ENCODE assay signal across 10 cellular contexts in the genomic region with DNA sequence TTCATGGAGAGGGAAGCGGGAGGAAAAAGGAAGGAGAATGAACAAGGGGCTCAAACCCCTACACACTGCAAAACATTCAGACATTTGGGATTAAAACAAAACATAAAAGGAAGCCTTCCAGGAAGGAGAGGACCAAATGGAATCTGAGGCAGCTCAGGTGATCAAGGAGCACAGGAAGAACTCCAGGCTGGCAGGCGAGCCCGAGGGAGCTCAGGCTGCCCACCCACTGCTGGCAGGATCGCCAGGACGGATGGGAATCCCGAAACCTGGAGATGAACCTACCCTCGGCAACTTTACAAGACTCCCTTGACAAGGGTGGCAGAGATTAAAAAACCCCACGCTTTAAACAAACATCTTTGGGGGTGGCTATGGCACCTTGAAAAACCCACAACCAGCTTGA. TPM values are rescaled to one million over a fixed set of nuclear protein-coding genes. Genes with fewer than 3 reads are reported as not detected.
A peak's percentile ranks its signal among the peaks of the same experiment; 100 is the strongest.
DNase-seq lines count a peak whose midpoint lies in the region; ATAC-seq and TF ChIP-seq lines count a peak whose summit lies in the region.
"Had no signal": no experiment of that assay in that cellular context is flagged by ENCODE, and none has a peak within 500 bp of the region (broad histone marks: within the 10 kb centered on the region; RNA-seq: fewer than 3 reads in every experiment).

No MANE protein-coding gene starts in this region.

- ATAC-seq in HG03280 (IDR thresholded peaks at IDR 0.05; ENCODE audit: unreplicated experiment) = no peak
- no peak for ATAC-seq in GM18868 (IDR thresholded peaks at IDR 0.05; ENCODE audit: unreplicated experiment)

- H3K4me1 ChIP-seq in OCI-LY7 (ENCODE audit: insufficient read depth, low read length, poor library complexity, severe bottlenecking) = peaks cover 53% of the 10 kb centered on the region
- H3K4me1 ChIP-seq in effector memory CD4-positive, alpha-beta T cell (ENCODE audit: control insufficient read depth, insufficient read depth, low read length, poor library complexity, severe bottlenecking) = peaks cover 79% of the 10 kb centered on the region

- H2AFZ ChIP-seq in OCI-LY7 (ENCODE audit: low read length) = no peak overlapping the region
- H2AFZ ChIP-seq: parathyroid adenoma had no signal

- no peaks in the 10 kb centered on the region for H3K9me3 Mint-ChIP-seq in progenitor cell of endocrine pancreas (ENCODE audit: low read depth)

- peak; percentile 4 for DNase-seq in GM13976 (ENCODE audit: low spot score)
- DNase-seq in OCI-LY7 (ENCODE audit: low spot score) = no peak
- no peak for DNase-seq in effector memory CD4-positive, alpha-beta T cell
- no peak for DNase-seq in progenitor cell of endocrine pancreas (ENCODE audit: low spot score, unreplicated experiment)
- no peak for DNase-seq in NCI-H69 (lab: John Stamatoyannopoulos, UW)
- DNase-seq in MG63 = no peak
- DNase-seq: activated gamma-delta T cell had no signal

- H3K4me3 Mint-ChIP-seq in progenitor cell of endocrine pancreas (ENCODE audit: low read depth) = no peak overlapping the region

- peaks cover 31% of the 10 kb centered on the region for H3K4me1 Mint-ChIP-seq in progenitor cell of endocrine pancreas (ENCODE audit: low read depth)

- TF ChIP-seq CTCF in GM13976 (IDR thresholded peaks at IDR 0.05; ENCODE audit: borderline replicate concordance, control extremely low read depth, extremely low read depth, insufficient read depth, missing control alignments) (no peak), OCI-LY7 (conservative IDR thresholded peaks at IDR 0.05; ENCODE audit: low read length) (no peak), progenitor cell of endocrine pancreas (IDR thresholded peaks at IDR 0.05; ENCODE audit: unreplicated experiment) (no peak)

- peaks cover 26% of the 10 kb centered on the region for H4K20me1 ChIP-seq in OCI-LY7 (ENCODE audit: insufficient read depth, low read length)

- H3K27ac ChIP-seq in OCI-LY7 (ENCODE audit: low read depth, low read length, poor library complexity, severe bottlenecking) = peak overlapping the region; percentile 66
- peak overlapping the region; percentile 51 for H3K27ac ChIP-seq in effector memory CD4-positive, alpha-beta T cell (ENCODE audit: insufficient read depth, low read length, poor library complexity, severe bottlenecking)
- H3K27ac ChIP-seq: parathyroid adenoma had no signal

- BruUV-seq in OCI-LY7 (replicated peaks; lab: Mats Ljungman, UMichigan) = TSS peak; percentile 85

- H3K79me2 ChIP-seq in OCI-LY7 (ENCODE audit: insufficient read depth, low read depth, low read length) = peaks cover 27% of the 10 kb centered on the region; the same call in 1 of the 2 replicates

- CTCF ChIA-PET in OCI-LY7 (lab: Charles Lee; ENCODE audit: unreplicated experiment) = no interaction called here

- intact Hi-C loops in OCI-LY7 (cut with micrococcal nuclease; ENCODE audit: unreplicated experiment) = no loop called here

- peaks cover 79% of the 10 kb centered on the region for H3K36me3 ChIP-seq in OCI-LY7 (ENCODE audit: insufficient read depth, low read length)
- H3K36me3 ChIP-seq in effector memory CD4-positive, alpha-beta T cell (ENCODE audit: control insufficient read depth, insufficient read depth, low read length) = peaks cover 61% of the 10 kb centered on the region
- peaks cover 69% of the 10 kb centered on the region for H3K36me3 ChIP-seq in MG63

- in situ Hi-C loops in GM13976 (cut with MboI; ENCODE audit: low sequenced_read_pairs, unreplicated experiment) = no loop called here

- peak overlapping the region; percentile 30; the same call in 1 of the 2 replicates for H3K4me2 ChIP-seq in OCI-LY7 (ENCODE audit: low read length)

- POLR2A ChIA-PET in OCI-LY7 (lab: Charles Lee) = interaction anchor here (1.2 to 3.1 kb wide), 4 partner anchors 7 to 22 kb away, joined by 3 to 15 read pairs (median 9); a partner anchor contains a TSS

- H3K36me3 Mint-ChIP-seq in progenitor cell of endocrine pancreas (ENCODE audit: insufficient read depth) = peaks cover 47% of the 10 kb centered on the region

- H3K27ac Mint-ChIP-seq in progenitor cell of endocrine pancreas = peak overlapping the region; percentile 36

- H3K4me3 ChIP-seq in OCI-LY7 (ENCODE audit: low read depth, low read length, poor library complexity, severe bottlenecking) (no peak overlapping the region), MG63 (no peak overlapping the region)
- peak overlapping the region; percentile 31 for H3K4me3 ChIP-seq in effector memory CD4-positive, alpha-beta T cell (ENCODE audit: insufficient read depth, low read depth, low read length, poor library complexity, severe bottlenecking)

- H3K27me3 ChIP-seq in effector memory CD4-positive, alpha-beta T cell (replicated peaks; ENCODE audit: control insufficient read depth, insufficient read depth, low read length, poor library complexity, severe bottlenecking) = no peaks in the 10 kb centered on the region
- H3K27me3 ChIP-seq in MG63 = no peaks in the 10 kb centered on the region

- H3K9me3 ChIP-seq in OCI-LY7 (ENCODE audit: low read length) (no peaks in the 10 kb centered on the region), MG63 (no peaks in the 10 kb centered on the region)
- no peaks in the 10 kb centered on the region for H3K9me3 ChIP-seq in effector memory CD4-positive, alpha-beta T cell (ENCODE audit: control insufficient read depth, low read length)

- H3K9me2 ChIP-seq in OCI-LY7 (ENCODE audit: insufficient read depth, low read length) = no peaks in the 10 kb centered on the region

- no peaks in the 10 kb centered on the region for H3K27me3 Mint-ChIP-seq in progenitor cell of endocrine pancreas

RNA-seq across cellular contexts. Expression of a gene that starts 5.0 kb away (rescaled TPM):
- total RNA-seq in OCI-LY7 (2014; rRNA removed; shearing (Covaris generic)) = 2.2 and 10.1 TPM in 2 replicates
- total RNA-seq in OCI-LY7 (2022) = 2.2 and 2.4 TPM in 2 replicates
- 1.4 and 1.6 TPM in 2 replicates for total RNA-seq in progenitor cell of endocrine pancreas
- not detected in 2 replicates for total RNA-seq in MG63 (2014; rRNA removed; shearing (Covaris generic); ENCODE audit: low replicate concordance)

RNA-seq across cellular contexts. Expression of a gene that starts 13.6 kb away (rescaled TPM):
- total RNA-seq in OCI-LY7 (2014; rRNA removed; shearing (Covaris generic)) = 247 and 261 TPM in 2 replicates
- total RNA-seq in OCI-LY7 (2022) (535 TPM in 2 replicates), progenitor cell of endocrine pancreas (500 and 503 TPM in 2 replicates)
- 70.1 and 72.2 TPM in 2 replicates for total RNA-seq in MG63 (2014; rRNA removed; shearing (Covaris generic); ENCODE audit: low replicate concordance)

RNA-seq across cellular contexts. Expression of a gene that starts 20.8 kb away (rescaled TPM):
- 127 and 145 TPM in 2 replicates for total RNA-seq in OCI-LY7 (2014; rRNA removed; shearing (Covaris generic))
- total RNA-seq in OCI-LY7 (2022) = 195 and 205 TPM in 2 replicates
- 0.53 and 0.73 TPM in 2 replicates for total RNA-seq in progenitor cell of endocrine pancreas
- not detected in 2 replicates for total RNA-seq in MG63 (2014; rRNA removed; shearing (Covaris generic); ENCODE audit: low replicate concordance)

RNA-seq across cellular contexts. Expression of a gene that starts 38.3 kb away (rescaled TPM):
- total RNA-seq in OCI-LY7 (2014; rRNA removed; shearing (Covaris generic)) = 109 and 115 TPM in 2 replicates
- total RNA-seq in OCI-LY7 (2022) = 110 and 122 TPM in 2 replicates
- 12.7 and 13.3 TPM in 2 replicates for total RNA-seq in progenitor cell of endocrine pancreas
- total RNA-seq in MG63 (2014; rRNA removed; shearing (Covaris generic); ENCODE audit: low replicate concordance) = 6.2 and 14.8 TPM in 2 replicates

RNA-seq across cellular contexts. Expression of a gene that starts 41.8 kb away (rescaled TPM):
- total RNA-seq in OCI-LY7 (2014; rRNA removed; shearing (Covaris generic)) = 2.2 and 2.4 TPM in 2 replicates
- 1.6 and 3.3 TPM in 2 replicates for total RNA-seq in OCI-LY7 (2022)
- 0.17 and 0.60 TPM in 2 replicates for total RNA-seq in progenitor cell of endocrine pancreas
- total RNA-seq in MG63 (2014; rRNA removed; shearing (Covaris generic); ENCODE audit: low replicate concordance) = 4.2 and 12.7 TPM in 2 replicates

Comparison
In these comparisons a context has a peak if more than half of its experiments do, and no peak if none do; other contexts are left out.
1. RNA of a gene that starts 20.8 kb away (total RNA-seq): 127 to 205 TPM in OCI-LY7; 0.53 to 0.73 TPM in progenitor cell of endocrine pancreas and not detected in MG63; every median in the first group is over 10 times any median in the second.